11 cellular contexts compared by ENCODE assay signal in the genomic region with DNA sequence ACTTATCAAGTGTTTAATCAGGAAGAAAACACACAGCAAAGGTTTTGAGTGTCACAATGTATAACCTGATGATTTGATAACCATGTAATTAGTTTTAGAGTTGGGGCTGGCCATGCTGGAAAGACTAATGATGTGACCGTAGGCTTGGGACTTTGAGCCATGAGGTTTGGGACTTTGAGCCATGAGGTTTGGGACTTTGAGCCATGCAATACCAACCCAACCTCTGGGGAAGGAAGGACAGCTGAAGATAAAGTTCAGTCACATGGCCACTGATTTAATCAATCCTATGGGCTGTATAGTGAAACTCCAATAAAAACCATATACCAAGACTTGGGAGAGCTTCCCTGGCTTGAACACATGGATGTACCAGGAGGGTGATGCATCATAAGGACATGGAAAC.
"Had no signal": no experiment of that assay in that cellular context is flagged by ENCODE, and none has a peak within 500 bp of the region (broad histone marks: within the 10 kb centered on the region; RNA-seq: fewer than 3 reads in every experiment).

No MANE protein-coding gene starts in this region.

- ATAC-seq: GM23338, HCT116 had no signal

- H2AFZ ChIP-seq: GM23248, GM23338 had no signal

- H3K9me3 Mint-ChIP-seq: GM23338, H9, HFFc6 had no signal

- H3K4me3 ChIP-seq: GM23248, GM23338, HAP-1 had no signal

- H3K4me2 ChIP-seq: GM23338 had no signal

- H3K4me3 Mint-ChIP-seq: GM23338, H9, HFFc6 had no signal

- H3K9ac ChIP-seq: GM23248 had no signal

- H3K36me3 ChIP-seq: HAP-1 had no signal

- H3K27ac Mint-ChIP-seq: GM23338, H9, HFFc6 had no signal

- H3K9me3 ChIP-seq: HAP-1 had no signal

- H3K4me1 ChIP-seq: HAP-1 had no signal

- H3K27ac ChIP-seq: GM23248 had no signal

- FAIRE-seq: H1, H54 had no signal

- DNase-seq: GM23248, GOT3, H7, H9, HCEC 1CT, HFFc6 had no signal
